ENCODE assay signal across 19 cellular contexts in the genomic region with DNA sequence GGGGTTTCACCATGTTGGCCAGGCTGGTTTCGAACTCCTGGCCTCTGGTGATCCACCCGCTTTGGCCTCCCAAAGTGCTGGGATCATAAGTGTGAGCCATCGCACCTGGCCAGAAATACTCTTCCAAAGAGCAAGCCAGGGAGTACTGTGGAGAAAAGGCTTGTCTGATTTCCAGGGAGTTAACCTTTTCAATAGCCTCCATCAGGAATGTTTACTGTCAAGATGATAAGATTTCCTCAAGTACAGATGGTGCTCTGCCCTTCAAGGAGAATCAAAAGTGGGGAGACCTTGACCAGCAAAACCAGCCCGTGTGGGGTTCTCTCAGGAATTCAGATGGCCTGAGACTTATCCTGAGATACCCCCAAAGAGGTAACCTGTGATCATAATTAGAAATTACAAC.
A peak's percentile ranks its signal among the peaks of the same experiment; 100 is the strongest.
DNase-seq lines count a peak whose midpoint lies in the region; ATAC-seq and TF ChIP-seq lines count a peak whose summit lies in the region.
"Had no signal": no experiment of that assay in that cellular context is flagged by ENCODE, and none has a peak within 500 bp of the region (broad histone marks: within the 10 kb centered on the region; RNA-seq: fewer than 3 reads in every experiment).

No MANE protein-coding gene starts in this region.

- H3K4me3 ChIP-seq in WERI-Rb-1 (ENCODE audit: low read depth, low read length) (no peak overlapping the region), upper lobe of left lung (no peak overlapping the region)
- H3K4me3 ChIP-seq: colonic mucosa, gastrocnemius medialis, HAP-1, PC-9, thyroid gland had no signal

- H3K4me1 Mint-ChIP-seq in memory B cell = peaks cover 49% of the 10 kb centered on the region

- no peak for TF ChIP-seq POLR2A in upper lobe of left lung (IDR thresholded peaks at IDR 0.05)

- H3K9me3 ChIP-seq in WERI-Rb-1 (ENCODE audit: severe bottlenecking) = no peaks in the 10 kb centered on the region
- H3K9me3 ChIP-seq in upper lobe of left lung = no peaks in the 10 kb centered on the region
- H3K9me3 ChIP-seq: colonic mucosa, gastrocnemius medialis, HAP-1, SK-N-SH, thyroid gland had no signal

- no peak for TF ChIP-seq EP300 in upper lobe of left lung (IDR thresholded peaks at IDR 0.05)

- peak; percentile 50 for DNase-seq in NCI-H2107 treated with DMSO at 0.1 percent for 48 hours (lab: John Stamatoyannopoulos, UW; ENCODE audit: unreplicated experiment)
- DNase-seq in NCI-H2107 (lab: John Stamatoyannopoulos, UW) = no peak
- DNase-seq in WERI-Rb-1 = peak; percentile 72
- no peak for DNase-seq in memory B cell (ENCODE audit: low spot score in 2 of 2)
- no peak for DNase-seq in upper lobe of left lung
- no peak for DNase-seq in NK-92 treated with Interleukin-12 subunit alpha and Interleukin-12 subunit beta, amount 100 ng/mL, for 24 hours (lab: John Stamatoyannopoulos, UW)
- no peak for DNase-seq in activated naive CD4-positive, alpha-beta T cell treated with Interleukin-2 at 50 U/mL for 16 hours
- DNase-seq: 8988T, activated gamma-delta T cell, colonic mucosa, SK-N-SH, T1000, thyroid gland had no signal

- TF ChIP-seq CTCF in WERI-Rb-1 (IDR thresholded peaks at IDR 0.05; ENCODE audit: low read depth, low read length) (no peak), upper lobe of left lung (IDR thresholded peaks at IDR 0.05) (no peak)

- H3K27me3 ChIP-seq in WERI-Rb-1 (ENCODE audit: insufficient read depth, low read depth, severe bottlenecking) (no peaks in the 10 kb centered on the region), upper lobe of left lung (no peaks in the 10 kb centered on the region)
- H3K27me3 ChIP-seq: colonic mucosa, gastrocnemius medialis, thyroid gland had no signal

- H3K36me3 ChIP-seq in WERI-Rb-1 (no peaks in the 10 kb centered on the region), upper lobe of left lung (no peaks in the 10 kb centered on the region)
- H3K36me3 ChIP-seq: colonic mucosa, gastrocnemius medialis, HAP-1, thyroid gland had no signal

- WGBS in upper lobe of left lung, 2 donors = 69 to 76% methylated on average over 4 of the region's 4 CpGs

- peak overlapping the region; percentile 12 for H3K4me3 Mint-ChIP-seq in memory B cell

- H3K27me3 Mint-ChIP-seq in memory B cell = no peaks in the 10 kb centered on the region

- H3K27ac ChIP-seq in WERI-Rb-1 (peak overlapping the region; percentile 97), upper lobe of left lung (peak overlapping the region; percentile 74 to 82 (median 78))
- H3K27ac ChIP-seq: C4-2B, colonic mucosa, gastrocnemius medialis, PC-9, thyroid gland had no signal

- no peaks in the 10 kb centered on the region for H3K9me3 Mint-ChIP-seq in memory B cell

- H3K27ac Mint-ChIP-seq in memory B cell = no peak overlapping the region

- H3K36me3 Mint-ChIP-seq in memory B cell = peaks cover 4% of the 10 kb centered on the region

- ATAC-seq in memory B cell (ENCODE audit: low read depth) (no peak), upper lobe of left lung (ENCODE audit: low FRiP score in 2 of 2) (no peak), GM19467 (IDR thresholded peaks at IDR 0.05; ENCODE audit: unreplicated experiment) (no peak)
- ATAC-seq: gastrocnemius medialis, left lobe of liver had no signal

- peaks cover 88 to 97% (median 90%) of the 10 kb centered on the region in 4 donors for H3K4me1 ChIP-seq in upper lobe of left lung
- H3K4me1 ChIP-seq: HAP-1 had no signal

Comparison
In these comparisons a context has a peak if more than half of its experiments do, and no peak if none do; other contexts are left out.
1. DNase-seq: peak in NCI-H2107 treated with DMSO at 0.1 percent for 48 hours (single experiment) and WERI-Rb-1 (single experiment); none in NCI-H2107 (single experiment), memory B cell (0 of 2), upper lobe of left lung (0 of 2), NK-92 treated with Interleukin-12 subunit alpha and Interleukin-12 subunit beta, amount 100 ng/mL, for 24 hours (single experiment) and activated naive CD4-positive, alpha-beta T cell treated with Interleukin-2 at 50 U/mL for 16 hours (single experiment).